ENCODE assay signal across 9 cellular contexts in genomic region chr13:89695343-89696257, GRCh38.
A peak's percentile ranks its signal among the peaks of the same experiment; 100 is the strongest.
DNase-seq lines count a peak whose midpoint lies in the region; ATAC-seq and TF ChIP-seq lines count a peak whose summit lies in the region.
"Had no signal": no experiment of that assay in that cellular context is flagged by ENCODE, and none has a peak within 500 bp of the region (broad histone marks: within the 10 kb centered on the region; RNA-seq: fewer than 3 reads in every experiment).

No MANE protein-coding gene starts in this region.

- H3K4me3 ChIP-seq in SK-N-SH (ENCODE audit: low read depth in 2 of 2, low read length in 1 of 2) = no peak overlapping the region
- no peak overlapping the region for H3K4me3 ChIP-seq in cardiac muscle cell
- H3K4me3 ChIP-seq: skin epidermis had no signal

- no peak for ATAC-seq in HG02981 (IDR thresholded peaks at IDR 0.05; ENCODE audit: unreplicated experiment)

- no peaks in the 10 kb centered on the region for H3K79me2 ChIP-seq in SK-N-SH (ENCODE audit: insufficient read depth)

- no peaks in the 10 kb centered on the region for H4K20me1 ChIP-seq in SK-N-SH (ENCODE audit: insufficient read depth)

- H2AFZ ChIP-seq in SK-N-SH (ENCODE audit: low read depth) = no peak overlapping the region

- peak; percentile 70 for TF ChIP-seq CTCF in LNCAP (IDR thresholded peaks at IDR 0.05)
- peak; percentile 74 for TF ChIP-seq CTCF in SK-N-SH (IDR thresholded peaks at IDR 0.05)
- peak; percentile 71 for TF ChIP-seq CTCF in cardiac muscle cell (IDR thresholded peaks at IDR 0.05; ENCODE audit: low read depth, low read length)

- no peaks in the 10 kb centered on the region for H3F3A ChIP-seq in SK-N-SH (replicated peaks; ENCODE audit: insufficient read depth)

- DNase-seq in DMS 273 (lab: John Stamatoyannopoulos, UW; ENCODE audit: unreplicated experiment) (peak; percentile 50), DMS 273 treated with DMSO at 0.1 percent for 48 hours (lab: John Stamatoyannopoulos, UW) (no peak), SK-N-SH (peak; percentile 42), cardiac muscle cell (ENCODE audit: low read depth in 1 of 2, low spot score in 1 of 2) (peak; percentile 60 to 68), smooth muscle cell of the brain vasculature (ENCODE audit: low read depth, low spot score) (peak; percentile 20), mesenteric fat pad (ENCODE audit: low spot score) (no peak)

- H3K9me3 ChIP-seq in SK-N-SH = no peaks in the 10 kb centered on the region
- H3K9me3 ChIP-seq in cardiac muscle cell (ENCODE audit: low read depth) = no peaks in the 10 kb centered on the region

- H3K4me2 ChIP-seq in SK-N-SH = no peak overlapping the region

- H3K9me2 ChIP-seq in SK-N-SH = no peaks in the 10 kb centered on the region

- H3K9ac ChIP-seq in SK-N-SH = no peak overlapping the region

- TF ChIP-seq EP300 in SK-N-SH (IDR thresholded peaks at IDR 0.05; ENCODE audit: borderline replicate concordance in 1 of 2, low read depth in 1 of 2, low read length in 1 of 2) = no peak

- H3K36me3 ChIP-seq in SK-N-SH (replicated peaks in 1 of 2; ENCODE audit: control insufficient read depth in 1 of 2, insufficient read depth in 2 of 2, low read length in 1 of 2) = no peaks in the 10 kb centered on the region
- no peaks in the 10 kb centered on the region for H3K36me3 ChIP-seq in cardiac muscle cell

- H3K4me1 ChIP-seq in SK-N-SH (ENCODE audit: control insufficient read depth in 1 of 2, insufficient read depth in 2 of 2, low read depth in 1 of 2, low read length in 1 of 2) (peaks cover 0 to 5% of the 10 kb centered on the region in 2 experiments; a peak in 2 of 4 replicates), cardiac muscle cell (ENCODE audit: low read depth) (no peaks in the 10 kb centered on the region)

- TF ChIP-seq RAD21 in SK-N-SH (IDR thresholded peaks at IDR 0.05; ENCODE audit: low read length) = peak; percentile 91

- POLR2A ChIA-PET in SK-N-SH (lab: Yijun Ruan, JAX) = no interaction called here

- 15% methylated on average over 4 of the region's 4 CpGs for WGBS in SK-N-SH (ENCODE audit: low lambda C conversion rate)

- CTCF ChIA-PET in SK-N-SH (lab: Yijun Ruan, JAX) = interaction anchor here (0.6 to 3.3 kb wide), 36 partner anchors 9 to 1989 kb away, joined by 3 to 32 read pairs (median 4); no protein-coding TSS in a partner anchor

- H3K27me3 ChIP-seq in SK-N-SH (ENCODE audit: insufficient read depth) (no peaks in the 10 kb centered on the region), cardiac muscle cell (no peaks in the 10 kb centered on the region)

- H3K27ac ChIP-seq in SK-N-SH (ENCODE audit: low read depth in 2 of 2, low read length in 1 of 2) = no peak overlapping the region
- no peak overlapping the region for H3K27ac ChIP-seq in cardiac muscle cell
- H3K27ac ChIP-seq: skin epidermis had no signal

TF ChIP-seq in SK-N-SH, 30 proteins besides CTCF, POLR2A, EP300 and RAD21:
- TF ChIP-seq SMC3 (IDR thresholded peaks at IDR 0.05; ENCODE audit: low read depth, low read length) (peak; percentile 74), MAX (IDR thresholded peaks at IDR 0.05; ENCODE audit: low read depth) (no peak)

Comparison
In these comparisons a context has a peak if more than half of its experiments do, and no peak if none do; other contexts are left out.
1. DNase-seq: peak in DMS 273 (single experiment), SK-N-SH (single experiment), cardiac muscle cell (2 of 2) and smooth muscle cell of the brain vasculature (single experiment); none in DMS 273 treated with DMSO at 0.1 percent for 48 hours (single experiment) and mesenteric fat pad (single experiment).
2. Peak in every context shown above with its lines, with median percentiles within 50 percentile points of each other: CTCF ChIP-seq.